ENCODE assay signal across 8 cellular contexts in genomic region chr9:19048966-19049871, GRCh38. TPM values are rescaled to one million over a fixed set of nuclear protein-coding genes. Genes with fewer than 3 reads are reported as not detected.
DNase-seq lines count a peak whose midpoint lies in the region; ATAC-seq and TF ChIP-seq lines count a peak whose summit lies in the region.

TSS of gene RRAGA (plus strand) at chr9:19049427. CDS start at chr9:19049660, 233 bp downstream.

- peak within 1 kb of the TSS; percentile 91 for H3K4me2 ChIP-seq in PC-9

- H3K27ac ChIP-seq in PC-9 = peak within 1 kb of the TSS; percentile 78
- peak within 1 kb of the TSS; percentile 98 to 99 for H3K27ac ChIP-seq in esophagus (ENCODE audit: low read depth in 2 of 2, low read length in 1 of 2)
- H3K27ac ChIP-seq in muscle layer of colon (ENCODE audit: low read depth, low read length) = peak within 1 kb of the TSS; percentile 65

- CTCF ChIA-PET in PC-9 (lab: Charles Lee) = interaction anchor here (0.7 to 1.0 kb wide), 3 partner anchors 131 to 416 kb away, joined by 3 to 6 read pairs (median 3); no protein-coding TSS in a partner anchor

- peak; percentile 94 for DNase-seq in DMS79 (lab: John Stamatoyannopoulos, UW)
- peak; percentile 99 for DNase-seq in KBM-7
- DNase-seq in PC-9 = peak; percentile 84 to 90
- DNase-seq in activated T-cell treated with anti-CD3 and anti-CD28 coated beads, Interleukin-2, amount 50 U/mL, for 1 hour = peak; percentile 97
- DNase-seq in stimulated activated CD8-positive, alpha-beta memory T cell treated with anti-CD3 and anti-CD28 coated beads, Interleukin-7, amount 100 ng/mL, for 24 hours (ENCODE audit: low read depth) = peak; percentile 85

- intact Hi-C loops in PC-9 (cut with micrococcal nuclease; ENCODE audit: unreplicated experiment) = loop anchor here (1.0 to 5.0 kb wide), 3 partner anchors 53 to 408 kb away; partner anchors contain the start of gene HAUS6

- H3K9me3 ChIP-seq in PC-9 (ENCODE audit: insufficient read depth, low read depth) (no peaks in the 10 kb centered on the region), esophagus (ENCODE audit: control insufficient read depth in 2 of 2, insufficient read depth in 1 of 2, low read depth in 1 of 2, low read length in 1 of 2) (no peaks in the 10 kb centered on the region), muscle layer of colon (ENCODE audit: low read length) (no peaks in the 10 kb centered on the region)

- TF ChIP-seq CTCF in PC-9 (conservative IDR thresholded peaks at IDR 0.05) = peak; percentile 83

- H3K4me1 ChIP-seq in PC-9 (replicated peaks; ENCODE audit: insufficient read depth) = peaks cover 24% of the 10 kb centered on the region
- H3K4me1 ChIP-seq in esophagus (ENCODE audit: control insufficient read depth in 2 of 2, insufficient read depth in 2 of 2, low read length in 1 of 2) = peaks cover 0 to 4% of the 10 kb centered on the region in 2 donors
- peaks cover 15% of the 10 kb centered on the region for H3K4me1 ChIP-seq in muscle layer of colon (ENCODE audit: insufficient read depth, low read length)

- no peaks in the 10 kb centered on the region for H3K9me2 ChIP-seq in PC-9 (ENCODE audit: insufficient read depth)

- H3K4me3 ChIP-seq in PC-9 = peak within 1 kb of the TSS; percentile 92
- H3K4me3 ChIP-seq in esophagus (ENCODE audit: low read depth in 1 of 2, low read length in 2 of 2) = peak within 1 kb of the TSS; percentile 90 to 91
- peak within 1 kb of the TSS; percentile 88 to 98 for H3K4me3 ChIP-seq in muscle layer of colon (ENCODE audit: low read depth in 1 of 2, low read length in 2 of 2)

- WGBS in esophagus, 2 donors = 1% methylated on average over 63 to 79 of the region's 79 CpGs

- H2AFZ ChIP-seq in PC-9 = peak within 1 kb of the TSS; percentile 96

- peaks cover 24% of the 10 kb centered on the region for H3K79me2 ChIP-seq in PC-9 (ENCODE audit: low read depth)

- H3K36me3 ChIP-seq in PC-9 (ENCODE audit: low read depth) (no peaks in the 10 kb centered on the region), esophagus (ENCODE audit: control insufficient read depth in 2 of 2, insufficient read depth in 2 of 2, low read length in 1 of 2) (no peaks in the 10 kb centered on the region), muscle layer of colon (ENCODE audit: insufficient read depth, low read length) (peaks cover 5% of the 10 kb centered on the region)

- H3K27me3 ChIP-seq in PC-9 (ENCODE audit: insufficient read depth, low read depth) = no peaks in the 10 kb centered on the region
- H3K27me3 ChIP-seq in esophagus (ENCODE audit: control insufficient read depth in 1 of 2, insufficient read depth in 2 of 2, low read length in 2 of 2) = no peaks in the 10 kb centered on the region
- H3K27me3 ChIP-seq in muscle layer of colon (ENCODE audit: control insufficient read depth in 1 of 2, insufficient read depth in 2 of 2, low read length in 2 of 2) = no peaks in the 10 kb centered on the region

- H4K20me1 ChIP-seq in PC-9 (ENCODE audit: insufficient read depth) = no peaks in the 10 kb centered on the region

- peak within 1 kb of the TSS; percentile 88 for H3K9ac ChIP-seq in muscle layer of colon (ENCODE audit: low read length)

- in situ Hi-C loops in KBM-7 (cut with MboI; ENCODE audit: low pct_unique_long_range_greater_than_20kb, low sequenced_read_pairs) = loop anchor here (25.0 kb wide), 1 partner anchor 1237 kb away; no protein-coding TSS in a partner anchor

- POLR2A ChIA-PET in PC-9 (lab: Charles Lee; ENCODE audit: unreplicated experiment) = interaction anchor here (0.5 to 0.6 kb wide), 3 partner anchors 163 to 589 kb away, joined by 4 to 8 read pairs (median 7); partner anchors contain the start of gene RPS6

- peaks cover 16% of the 10 kb centered on the region for H3F3A ChIP-seq in PC-9 (ENCODE audit: insufficient read depth, low read depth)

- BruUV-seq in PC-9 (replicated peaks; lab: Mats Ljungman, UMichigan) = no TSS peak

- peak; percentile 92 for ATAC-seq in GM21717 (IDR thresholded peaks at IDR 0.05; ENCODE audit: unreplicated experiment)

RNA-seq across cellular contexts. Expression of gene RRAGA, which starts in this region (rescaled TPM):
- total RNA-seq in PC-9 (2021) = 25.2 and 30.1 TPM in 2 replicates
- polyA plus RNA-seq in esophagus = 10 to 100 TPM; 22.5 to 73.6 TPM

Comparison
In these comparisons a context has a peak if more than half of its experiments do, and no peak if none do; other contexts are left out.
1. Peak in every context shown above with its lines: DNase-seq, ATAC-seq, H3K4me3 ChIP-seq and H3K27ac ChIP-seq.